2 cellular contexts compared by ENCODE assay signal in genomic region chr1:42834803-42835202, GRCh38.
TF ChIP-seq lines count a peak whose summit lies in the region.

No MANE protein-coding gene starts in this region.

TF ChIP-seq in SK-N-SH, 30 proteins besides CTCF, POLR2A, EP300 and RAD21:
- no peak for TF ChIP-seq POLR2AphosphoS5 (IDR thresholded peaks at IDR 0.05; ENCODE audit: low read depth, low read length)
- no peak for TF ChIP-seq FOXM1 (IDR thresholded peaks at IDR 0.05; ENCODE audit: low read depth)
- TF ChIP-seq, protein P1, sequence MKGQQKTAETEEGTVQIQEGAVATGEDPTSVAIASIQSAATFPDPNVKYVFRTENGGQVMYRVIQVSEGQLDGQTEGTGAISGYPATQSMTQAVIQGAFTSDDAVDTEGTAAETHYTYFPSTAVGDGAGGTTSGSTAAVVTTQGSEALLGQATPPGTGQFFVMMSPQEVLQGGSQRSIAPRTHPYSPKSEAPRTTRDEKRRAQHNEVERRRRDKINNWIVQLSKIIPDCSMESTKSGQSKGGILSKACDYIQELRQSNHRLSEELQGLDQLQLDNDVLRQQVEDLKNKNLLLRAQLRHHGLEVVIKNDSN (IDR thresholded peaks at IDR 0.05; ENCODE audit: borderline replicate concordance, low read depth) = no peak
- no peak for TF ChIP-seq TCF12 (IDR thresholded peaks at IDR 0.05)
- no peak for TF ChIP-seq SMC3 (IDR thresholded peaks at IDR 0.05; ENCODE audit: low read depth, low read length)

TF ChIP-seq in SK-N-SH treated with all-trans-retinoic acid at 6 μM for 48 hours, 23 proteins besides CTCF, POLR2A, EP300 and RAD21 (continued from another document):
- TF ChIP-seq ARNTL (CRISPR knock-in tag; IDR thresholded peaks at IDR 0.05; ENCODE audit: borderline replicate concordance, low read depth) (no peak), PPARA (CRISPR knock-in tag; IDR thresholded peaks at IDR 0.05; ENCODE audit: borderline replicate concordance) (no peak), ZNF8 (CRISPR knock-in tag; IDR thresholded peaks at IDR 0.05) (no peak), ZNF70 (CRISPR knock-in tag; IDR thresholded peaks at IDR 0.05) (no peak), TSHZ2 (CRISPR knock-in tag; IDR thresholded peaks at IDR 0.05) (no peak)
